In genomic region chr12:57236925-57237652, GRCh38 we compare ENCODE assay signal across 8 cellular contexts. TPM values are rescaled to one million over a fixed set of nuclear protein-coding genes. Genes with fewer than 3 reads are reported as not detected.
A peak's percentile ranks its signal among the peaks of the same experiment; 100 is the strongest.
DNase-seq lines count a peak whose midpoint lies in the region; ATAC-seq and TF ChIP-seq lines count a peak whose summit lies in the region.

No MANE protein-coding gene starts in this region.

- H3K27me3 ChIP-seq in CD8-positive, alpha-beta T cell (ENCODE audit: insufficient read depth, low read length) = peaks cover 41% of the 10 kb centered on the region
- H3K27me3 ChIP-seq in foreskin keratinocyte = peaks cover 44% of the 10 kb centered on the region

- H3K27ac ChIP-seq in CD8-positive, alpha-beta T cell (ENCODE audit: low read depth, low read length) = no peak overlapping the region
- H3K27ac ChIP-seq in coronary artery (peak overlapping the region in 1 of 2 donors; percentile 87), foreskin keratinocyte (no peak overlapping the region)

- DNase-seq in CD8-positive, alpha-beta T cell = peak in 2 of 7 experiments; percentile 10 to 49
- DNase-seq in LNCaP clone FGC (ENCODE audit: low read depth) (no peak), coronary artery (ENCODE audit: low spot score) (no peak), natural killer cell (no peak), NCI-H1436 (lab: John Stamatoyannopoulos, UW) (no peak), HuH-7 (ENCODE audit: low spot score) (no peak), foreskin keratinocyte (no peak)

- no peak for ATAC-seq in CD8-positive, alpha-beta T cell
- ATAC-seq in natural killer cell = no peak
- no peak for ATAC-seq in HG03439 (IDR thresholded peaks at IDR 0.05; ENCODE audit: unreplicated experiment)
- no peak for ATAC-seq in foreskin keratinocyte

- peaks cover 46% of the 10 kb centered on the region for H3K27me3 Mint-ChIP-seq in CD8-positive, alpha-beta T cell (ENCODE audit: low read depth)
- peaks cover 52 to 58% of the 10 kb centered on the region in 2 donors for H3K27me3 Mint-ChIP-seq in natural killer cell (ENCODE audit: low read depth in 2 of 2)

- peaks cover 60% of the 10 kb centered on the region for H3K4me1 ChIP-seq in CD8-positive, alpha-beta T cell (ENCODE audit: insufficient read depth, low read length)
- H3K4me1 ChIP-seq in foreskin keratinocyte = peaks cover 26% of the 10 kb centered on the region

- peaks cover 28% of the 10 kb centered on the region for H3K36me3 Mint-ChIP-seq in CD8-positive, alpha-beta T cell
- peaks cover 9% of the 10 kb centered on the region for H3K36me3 Mint-ChIP-seq in natural killer cell

- no peaks in the 10 kb centered on the region for H3K9me3 Mint-ChIP-seq in CD8-positive, alpha-beta T cell
- no peaks in the 10 kb centered on the region for H3K9me3 Mint-ChIP-seq in natural killer cell

- peaks cover 49% of the 10 kb centered on the region for H3K4me1 Mint-ChIP-seq in CD8-positive, alpha-beta T cell (ENCODE audit: low read depth)
- H3K4me1 Mint-ChIP-seq in natural killer cell = peaks cover 37 to 60% of the 10 kb centered on the region in 2 donors

- POLR2A ChIA-PET in CD8-positive, alpha-beta T cell (lab: Charles Lee) = interaction anchor here (2.9 kb wide), 1 partner anchor 23 kb away, joined by 14 read pairs; no protein-coding TSS in a partner anchor

- TF ChIP-seq CTCF in CD8-positive, alpha-beta T cell (IDR thresholded peaks at IDR 0.05) = no peak
- TF ChIP-seq CTCF in LNCaP clone FGC (IDR thresholded peaks at IDR 0.05; ENCODE audit: control insufficient read depth, extremely low read depth, insufficient read depth) = no peak
- TF ChIP-seq CTCF in coronary artery (IDR thresholded peaks at IDR 0.05) = no peak
- no peak for TF ChIP-seq CTCF in natural killer cell (IDR thresholded peaks at IDR 0.05)
- TF ChIP-seq CTCF in foreskin keratinocyte (conservative IDR thresholded peaks at IDR 0.05) = no peak

- CTCF ChIA-PET in CD8-positive, alpha-beta T cell (lab: Charles Lee) = interaction anchor here (11.6 to 22.8 kb wide), 2 partner anchors 10 to 27 kb away, joined by 302 to 526 read pairs; partner anchors contain the start of gene SHMT2

- no peak overlapping the region for H3K4me3 ChIP-seq in CD8-positive, alpha-beta T cell (ENCODE audit: low read depth, low read length)
- peak overlapping the region; percentile 48 for H3K4me3 ChIP-seq in LNCaP clone FGC (ENCODE audit: low read depth, low read length)
- H3K4me3 ChIP-seq in coronary artery = peak overlapping the region; percentile 55

- no peaks in the 10 kb centered on the region for H3K9me3 ChIP-seq in CD8-positive, alpha-beta T cell (ENCODE audit: low read length)

- intact Hi-C loops in CD8-positive, alpha-beta T cell (cut with DNase I, micrococcal nuclease) = no loop called here
- intact Hi-C loops in natural killer cell (cut with micrococcal nuclease) = no loop called here

- H3K4me3 Mint-ChIP-seq in CD8-positive, alpha-beta T cell = peak overlapping the region; percentile 76
- H3K4me3 Mint-ChIP-seq in natural killer cell = peak overlapping the region; percentile 77

- peaks cover 21% of the 10 kb centered on the region for H3K36me3 ChIP-seq in CD8-positive, alpha-beta T cell (ENCODE audit: insufficient read depth, low read length)

- H3K27ac Mint-ChIP-seq in CD8-positive, alpha-beta T cell = no peak overlapping the region
- H3K27ac Mint-ChIP-seq in natural killer cell = peak overlapping the region; percentile 32 to 48

RNA-seq across cellular contexts. Expression of gene SHMT2, which starts 7.6 kb away (rescaled TPM):
- 10 to 100 TPM; 14.2 to 18.6 TPM for total RNA-seq in CD8-positive, alpha-beta T cell
- 10 to 100 TPM; 28.6 to 39.3 (median 34.9) TPM for total RNA-seq in natural killer cell
- 200 and 237 TPM in 2 replicates for total RNA-seq in foreskin keratinocyte
- 188 and 221 TPM in 2 replicates for polyA plus RNA-seq in foreskin keratinocyte

RNA-seq across cellular contexts. Expression of gene STAC3, which starts 13.9 kb away (rescaled TPM):
- 1 to 10 TPM in 1 of 2 experiments, under 1 TPM in 1; 0.54 to 1.5 TPM for total RNA-seq in CD8-positive, alpha-beta T cell
- 1 to 10 TPM; 2.4 to 4.1 (median 3.8) TPM for total RNA-seq in natural killer cell
- total RNA-seq in foreskin keratinocyte = 0.46 and 0.48 TPM in 2 replicates
- polyA plus RNA-seq in foreskin keratinocyte = 0.71 and 0.85 TPM in 2 replicates

RNA-seq across cellular contexts. Expression of gene NXPH4, which starts 20.5 kb away (rescaled TPM):
- total RNA-seq in CD8-positive, alpha-beta T cell = 1 to 10 TPM; 1.4 to 1.7 TPM
- total RNA-seq in natural killer cell (under 1 TPM in 1 of 3 donors, not detected in 2; 0.82 TPM), foreskin keratinocyte (1.2 and 1.3 TPM in 2 replicates)
- 2.9 and 3.3 TPM in 2 replicates for polyA plus RNA-seq in foreskin keratinocyte
